In genomic region chr12:76790564-76791552, GRCh38 we compare ENCODE assay signal across 8 cellular contexts. TPM values are rescaled to one million over a fixed set of nuclear protein-coding genes. Genes with fewer than 3 reads are reported as not detected.
DNase-seq lines count a peak whose midpoint lies in the region; ATAC-seq and TF ChIP-seq lines count a peak whose summit lies in the region.

No MANE protein-coding gene starts in this region.

- TF ChIP-seq CTCF in LNCaP clone FGC (IDR thresholded peaks at IDR 0.05; ENCODE audit: control insufficient read depth, extremely low read depth, insufficient read depth): peak; percentile 46
- peak; percentile 27 for TF ChIP-seq CTCF in SU-DHL-6 (IDR thresholded peaks at IDR 0.05; ENCODE audit: insufficient read depth, low read length, poor library complexity, severe bottlenecking)
- TF ChIP-seq CTCF in testis (IDR thresholded peaks at IDR 0.05): peak; percentile 40 to 71 (median 55)

- TF ChIP-seq POLR2A in testis (IDR thresholded peaks at IDR 0.05): no peak

- H3K4me3 Mint-ChIP-seq in activated T-helper 17 cell treated with anti-CD3 and anti-CD28 coated beads, Interleukin-2, amount 50 U/mL, for 72 hours: no peak overlapping the region

- no peak overlapping the region for H2AFZ ChIP-seq in SU-DHL-6 (ENCODE audit: low read depth, low read length, severe bottlenecking)

- H3K27me3 ChIP-seq in SU-DHL-6 (ENCODE audit: low read length): no peaks in the 10 kb centered on the region
- H3K27me3 ChIP-seq in testis: no peaks in the 10 kb centered on the region

- H3K9me2 ChIP-seq in SU-DHL-6 (replicated peaks; ENCODE audit: insufficient read depth, low read length): no peaks in the 10 kb centered on the region

- no peaks in the 10 kb centered on the region for H3K9me3 ChIP-seq in SU-DHL-6 (ENCODE audit: insufficient read depth, low read length)
- H3K9me3 ChIP-seq in testis: no peaks in the 10 kb centered on the region

- DNase-seq in NCI-H345 treated with DMSO at 0.1 percent for 48 hours (lab: John Stamatoyannopoulos, UW; ENCODE audit: unreplicated experiment): peak; percentile 38
- DNase-seq in NCI-H345 (lab: John Stamatoyannopoulos, UW): no peak
- no peak for DNase-seq in LNCaP clone FGC (ENCODE audit: low read depth)
- peak; percentile 25 for DNase-seq in glomerular visceral epithelial cell (ENCODE audit: extremely low spot score)
- no peak for DNase-seq in testis

- H3K79me2 ChIP-seq in SU-DHL-6 (ENCODE audit: insufficient read depth, low read length): peaks cover 7% of the 10 kb centered on the region

- WGBS in testis, 2 donors: 52 to 63% methylated on average over 4 of the region's 4 CpGs

- H3K27ac ChIP-seq in SU-DHL-6 (ENCODE audit: low read depth, low read length) (no peak overlapping the region), testis (no peak overlapping the region)

- no peaks in the 10 kb centered on the region for H3K27me3 Mint-ChIP-seq in activated T-helper 17 cell treated with anti-CD3 and anti-CD28 coated beads, Interleukin-2, amount 50 U/mL, for 72 hours

- H3K36me3 ChIP-seq in SU-DHL-6 (ENCODE audit: low read length): no peaks in the 10 kb centered on the region
- H3K36me3 ChIP-seq in testis (ENCODE audit: low read depth, missing control alignments): no peaks in the 10 kb centered on the region

- H4K20me1 ChIP-seq in SU-DHL-6 (ENCODE audit: low read depth, low read length): peaks cover 5% of the 10 kb centered on the region; the same call in 1 of the 2 replicates

- no peaks in the 10 kb centered on the region for H3K9me3 Mint-ChIP-seq in activated T-helper 17 cell treated with anti-CD3 and anti-CD28 coated beads, Interleukin-2, amount 50 U/mL, for 72 hours

- H3K27ac Mint-ChIP-seq in activated T-helper 17 cell treated with anti-CD3 and anti-CD28 coated beads, Interleukin-2, amount 50 U/mL, for 72 hours: no peak overlapping the region

- H3K4me3 ChIP-seq in LNCaP clone FGC (ENCODE audit: low read depth, low read length): no peak overlapping the region
- H3K4me3 ChIP-seq in SU-DHL-6 (ENCODE audit: insufficient read depth, low read length, poor library complexity, severe bottlenecking): no peak overlapping the region
- H3K4me3 ChIP-seq in testis: no peak overlapping the region

- H3K4me2 ChIP-seq in SU-DHL-6 (ENCODE audit: low read depth, low read length, poor library complexity, severe bottlenecking): no peak overlapping the region

- no peak for ATAC-seq in HG02885 (IDR thresholded peaks at IDR 0.05; ENCODE audit: poor library complexity, unreplicated experiment)
- no peak for ATAC-seq in activated T-helper 17 cell treated with anti-CD3 and anti-CD28 coated beads, Interleukin-2, amount 50 U/mL, for 72 hours (replicated peaks)

- peaks cover 13% of the 10 kb centered on the region for H3K4me1 Mint-ChIP-seq in activated T-helper 17 cell treated with anti-CD3 and anti-CD28 coated beads, Interleukin-2, amount 50 U/mL, for 72 hours

- H3K4me1 ChIP-seq in testis: peaks cover 11% of the 10 kb centered on the region

- no peaks in the 10 kb centered on the region; the same call in 1 of the 2 replicates for H3F3A ChIP-seq in SU-DHL-6 (ENCODE audit: insufficient read depth)

- H3K9ac ChIP-seq in SU-DHL-6 (ENCODE audit: low read length): no peak overlapping the region

- intact Hi-C loops in testis (cut with DNase I; ENCODE audit: low total_unique reads): loop anchor here (10.0 kb wide), 1 partner anchor 166 kb away; no protein-coding TSS in a partner anchor

- no peaks in the 10 kb centered on the region for H3K36me3 Mint-ChIP-seq in activated T-helper 17 cell treated with anti-CD3 and anti-CD28 coated beads, Interleukin-2, amount 50 U/mL, for 72 hours (ENCODE audit: low read depth)

RNA-seq across cellular contexts. Expression of gene ZDHHC17, which starts 26.9 kb away (rescaled TPM):
- 10 to 100 TPM; 59.3 to 65.4 TPM for total RNA-seq in testis
- 32.3 TPM for polyA plus RNA-seq in testis (ENCODE audit: insufficient read depth, low read depth, low replicate concordance)
- total RNA-seq in activated T-helper 17 cell treated with anti-CD3 and anti-CD28 coated beads, Interleukin-2, amount 50 U/mL, for 72 hours: 10 to 100 TPM; 26.4 to 48.2 TPM

Comparison
In these comparisons a context has a peak if more than half of its experiments do, and no peak if none do; other contexts are left out.
1. DNase-seq: peak in NCI-H345 treated with DMSO at 0.1 percent for 48 hours (single experiment) and glomerular visceral epithelial cell (single experiment); none in NCI-H345 (single experiment), LNCaP clone FGC (single experiment) and testis (single experiment).
2. Peak in every context shown above with its lines, with median percentiles within 50 percentile points of each other: CTCF ChIP-seq.